ENCODE assay signal across 22 cellular contexts in genomic region chr3:40129981-40130380, GRCh38.
"Had no signal": no experiment of that assay in that cellular context is flagged by ENCODE, and none has a peak within 500 bp of the region (broad histone marks: within the 10 kb centered on the region; RNA-seq: fewer than 3 reads in every experiment).

No MANE protein-coding gene starts in this region.

- H3K36me3 ChIP-seq: heart right ventricle, lower lobe of right lung, right atrium auricular region, transverse colon, upper lobe of right lung, uterus had no signal

- H3K27me3 ChIP-seq: foreskin keratinocyte, heart right ventricle, right atrium auricular region, testis, transverse colon, upper lobe of right lung, uterus had no signal

- DNase-seq: effector CD8-positive, alpha-beta T cell; endodermal cell; foreskin keratinocyte; glutamatergic neuron; heart right ventricle; hippocampal formation; left ventricle myocardium superior; lower lobe of right lung; naive thymus-derived CD8-positive, alpha-beta T cell; nephron progenitor cell; nucleus accumbens; stimulated activated CD4-positive, alpha-beta T cell treated with anti-CD3 and anti-CD28 coated beads, Interleukin-4, amount 100 ng/mL, for 4 hours; stimulated activated naive CD8-positive, alpha-beta T cell treated with anti-CD3 and anti-CD28 coated beads, Interleukin-15, Interleukin-2, amounts not matched to agents 100 U/mL and 50 U/mL, for 24 hours; testis; transverse colon; upper lobe of right lung; uterus had no signal

- H3K9me3 ChIP-seq: lower lobe of right lung, right atrium auricular region, testis, transverse colon, upper lobe of right lung, uterus had no signal

- H3K4me3 ChIP-seq: heart right ventricle, lower lobe of right lung, right atrium auricular region, testis, transverse colon, upper lobe of right lung, uterus had no signal

- H3K4me1 ChIP-seq: foreskin keratinocyte, lower lobe of right lung, right atrium auricular region, testis, transverse colon, upper lobe of right lung, uterus had no signal

- ATAC-seq: esophagus mucosa; heart right ventricle; left ventricle myocardium superior; lower lobe of right lung; naive thymus-derived CD8-positive, alpha-beta T cell; sciatic nerve; stimulated activated memory B cell treated with anti-CD40 and anti-IgM and Interleukin-4, amounts not matched to agents 10 μg/mL and 1 μg/mL and 100 μg/mL, for 72 hours; stimulated activated naive CD8-positive, alpha-beta T cell treated with anti-CD3 and anti-CD28 coated beads, Interleukin-15, Interleukin-2, amounts not matched to agents 100 U/mL and 50 U/mL, for 24 hours; upper lobe of right lung had no signal

- H3K27ac ChIP-seq: epithelial cell of prostate, foreskin keratinocyte, heart right ventricle, lower lobe of right lung, right atrium auricular region, testis, transverse colon, upper lobe of right lung, uterus had no signal
